ENCODE assay signal across 1 cellular context in the genomic region with DNA sequence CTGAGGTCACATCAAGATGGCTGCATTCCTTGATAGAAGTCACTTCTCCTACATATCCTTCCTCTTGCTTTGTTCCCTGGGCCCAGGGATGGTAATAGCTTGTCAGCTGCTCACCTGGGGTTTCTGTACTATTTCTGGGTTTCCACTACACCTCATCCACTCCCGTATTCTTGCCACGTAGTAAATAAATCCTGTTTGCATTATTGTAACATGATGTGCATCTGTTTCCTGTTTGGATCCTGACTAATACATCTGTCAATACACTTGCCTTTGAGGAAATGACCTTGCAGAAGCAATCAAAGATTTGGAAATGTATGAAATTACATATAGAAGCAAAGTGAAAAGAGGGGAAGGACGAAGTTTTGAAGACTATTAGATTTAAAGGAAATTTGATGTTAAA.
TF ChIP-seq lines count a peak whose summit lies in the region.

No MANE protein-coding gene starts in this region.

TF ChIP-seq in H1, 55 proteins besides CTCF, POLR2A, EP300 and RAD21 (continued from another document):
- TF ChIP-seq CREB1 (IDR thresholded peaks at IDR 0.05) (no peak), FOSL1 (IDR thresholded peaks at IDR 0.05; ENCODE audit: insufficient read depth, low read depth, low read length) (no peak), BCL11A (IDR thresholded peaks at IDR 0.05; ENCODE audit: low read depth in 2 of 2, low read length in 2 of 2) (no peak), RXRA (IDR thresholded peaks at IDR 0.05; ENCODE audit: insufficient read depth, low read depth, low read length) (no peak), GABPA (IDR thresholded peaks at IDR 0.05; ENCODE audit: borderline replicate concordance, insufficient read depth, low read length) (no peak)
- TF ChIP-seq, protein P1, sequence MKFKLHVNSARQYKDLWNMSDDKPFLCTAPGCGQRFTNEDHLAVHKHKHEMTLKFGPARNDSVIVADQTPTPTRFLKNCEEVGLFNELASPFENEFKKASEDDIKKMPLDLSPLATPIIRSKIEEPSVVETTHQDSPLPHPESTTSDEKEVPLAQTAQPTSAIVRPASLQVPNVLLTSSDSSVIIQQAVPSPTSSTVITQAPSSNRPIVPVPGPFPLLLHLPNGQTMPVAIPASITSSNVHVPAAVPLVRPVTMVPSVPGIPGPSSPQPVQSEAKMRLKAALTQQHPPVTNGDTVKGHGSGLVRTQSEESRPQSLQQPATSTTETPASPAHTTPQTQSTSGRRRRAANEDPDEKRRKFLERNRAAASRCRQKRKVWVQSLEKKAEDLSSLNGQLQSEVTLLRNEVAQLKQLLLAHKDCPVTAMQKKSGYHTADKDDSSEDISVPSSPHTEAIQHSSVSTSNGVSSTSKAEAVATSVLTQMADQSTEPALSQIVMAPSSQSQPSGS (IDR thresholded peaks at IDR 0.05; ENCODE audit: low read length), result no peak
